In the genomic region with DNA sequence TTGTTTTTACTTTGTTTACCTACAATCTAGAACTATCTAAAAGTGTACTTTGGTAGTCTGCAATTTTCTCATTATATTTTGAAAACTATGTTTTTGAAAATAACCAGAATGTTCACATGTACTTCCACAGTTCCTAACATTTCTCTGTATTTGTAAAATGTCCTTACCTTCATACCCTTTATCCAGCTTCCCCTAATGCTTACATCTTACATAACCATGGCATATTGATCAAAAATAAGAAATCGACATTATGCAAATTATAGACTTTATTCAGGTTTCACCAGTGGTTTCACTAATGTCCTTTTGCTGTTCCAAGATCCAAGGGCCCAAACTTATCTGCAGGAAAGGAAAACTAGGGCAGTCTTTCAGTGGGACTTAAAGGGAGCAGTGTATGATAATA, we compare ENCODE assay signal across 39 cellular contexts.
"Had no signal": no experiment of that assay in that cellular context is flagged by ENCODE, and none has a peak within 500 bp of the region (broad histone marks: within the 10 kb centered on the region; RNA-seq: fewer than 3 reads in every experiment).

No MANE protein-coding gene starts in this region.

- H3K4me3 ChIP-seq: adrenal gland, ascending aorta, body of pancreas, breast epithelium, cardiac muscle cell had no signal

- H3K4me1 Mint-ChIP-seq: activated naive CD4-positive, alpha-beta T cell treated with anti-CD3 and anti-CD28 coated beads, Interleukin-2, amount 10 ng/mL, durations not matched to agents 7 days and 5 days; activated naive CD4-positive, alpha-beta T cell treated with anti-CD3 and anti-CD28 coated beads, Interleukin-2, amount 50 U/mL, for 24 hours; activated naive CD8-positive, alpha-beta T cell treated with anti-CD3 and anti-CD28 coated beads for 36 hours; activated naive CD8-positive, alpha-beta T cell treated with anti-CD3 and anti-CD28 coated beads, Interleukin-2, amount 10 ng/mL, durations not matched to agents 7 days and 5 days; activated naive CD8-positive, alpha-beta T cell treated with anti-CD3 and anti-CD28 coated beads, Interleukin-2, amount 50 U/mL, for 24 hours; activated T-helper 17 cell treated with anti-CD3 and anti-CD28 coated beads, Interleukin-2, amount 50 U/mL, for 72 hours; brain; central memory CD8-positive, alpha-beta T cell had no signal

- H3K9me3 ChIP-seq: adrenal gland, ascending aorta, body of pancreas, breast epithelium had no signal

- H3K27ac ChIP-seq: adrenal gland, ascending aorta, body of pancreas, brain microvascular endothelial cell, breast epithelium, cardiac muscle cell had no signal

- H3K36me3 ChIP-seq: adrenal gland, ascending aorta, brain microvascular endothelial cell, breast epithelium, cardiac muscle cell had no signal

- H3K36me3 Mint-ChIP-seq: activated naive CD4-positive, alpha-beta T cell treated with anti-CD3 and anti-CD28 coated beads, Interleukin-2, amount 10 ng/mL, durations not matched to agents 7 days and 5 days had no signal

- H3K4me3 Mint-ChIP-seq: activated naive CD4-positive, alpha-beta T cell treated with anti-CD3 and anti-CD28 coated beads for 36 hours; activated naive CD4-positive, alpha-beta T cell treated with anti-CD3 and anti-CD28 coated beads, Interleukin-2, amount 10 ng/mL, durations not matched to agents 7 days and 5 days; activated naive CD4-positive, alpha-beta T cell treated with anti-CD3 and anti-CD28 coated beads, Interleukin-2, amount 50 U/mL, for 24 hours; activated naive CD8-positive, alpha-beta T cell; activated naive CD8-positive, alpha-beta T cell treated with anti-CD3 and anti-CD28 coated beads for 36 hours; activated naive CD8-positive, alpha-beta T cell treated with anti-CD3 and anti-CD28 coated beads, Interleukin-2, amount 10 ng/mL, durations not matched to agents 7 days and 5 days; activated naive CD8-positive, alpha-beta T cell treated with anti-CD3 and anti-CD28 coated beads, Interleukin-2, amount 50 U/mL, for 24 hours; activated T-cell treated with anti-CD3 and anti-CD28 coated beads, Interleukin-2, amount 50 U/mL, for 4 hours; activated T-cell treated with anti-CD3 and anti-CD28 coated beads, Interleukin-2, amount 50 U/mL, for 72 hours; activated T-helper 1 cell treated with anti-CD3 and anti-CD28 coated beads, Interleukin-12 subunit alpha, Interleukin-12 subunit beta, Interleukin-2, Interleukin-4 antibody, amounts not matched to agents 30 ng/mL and 10 ng/mL and 1 ng/mL, durations not matched to agents 14 hours and 24 hours and 36 hours; activated T-helper 17 cell treated with anti-CD3 and anti-CD28 coated beads, Interleukin-2, amount 50 U/mL, for 72 hours; brain; central memory CD8-positive, alpha-beta T cell had no signal

- ATAC-seq: activated naive CD4-positive, alpha-beta T cell treated with anti-CD3 and anti-CD28 coated beads, Interleukin-2, amount 50 U/mL, for 72 hours; activated naive CD8-positive, alpha-beta T cell treated with anti-CD3 and anti-CD28 coated beads, Interleukin-2, amount 50 U/mL, for 24 hours; activated T-cell treated with anti-CD3 and anti-CD28 coated beads, Interleukin-2, amount 50 U/mL, for 4 hours; activated T-cell treated with anti-CD3 and anti-CD28 coated beads, Interleukin-2, amount 50 U/mL, for 72 hours; activated T-helper 17 cell treated with anti-CD3 and anti-CD28 coated beads, Interleukin-2, amount 50 U/mL, for 72 hours; body of pancreas had no signal

- H3K27me3 ChIP-seq: adrenal gland, ascending aorta, body of pancreas, brain microvascular endothelial cell, breast epithelium, cardiac muscle cell had no signal

- H3K4me1 ChIP-seq: adrenal gland, ascending aorta, breast epithelium had no signal

- H3K27me3 Mint-ChIP-seq: activated naive CD4-positive, alpha-beta T cell treated with anti-CD3 and anti-CD28 coated beads, Interleukin-2, amount 10 ng/mL, durations not matched to agents 7 days and 5 days; activated naive CD4-positive, alpha-beta T cell treated with anti-CD3 and anti-CD28 coated beads, Interleukin-2, amount 50 U/mL, for 24 hours; activated naive CD8-positive, alpha-beta T cell; activated naive CD8-positive, alpha-beta T cell treated with anti-CD3 and anti-CD28 coated beads for 36 hours; activated naive CD8-positive, alpha-beta T cell treated with anti-CD3 and anti-CD28 coated beads, Interleukin-2, amount 10 ng/mL, durations not matched to agents 7 days and 5 days; activated naive CD8-positive, alpha-beta T cell treated with anti-CD3 and anti-CD28 coated beads, Interleukin-2, amount 50 U/mL, for 24 hours; activated T-helper 17 cell treated with anti-CD3 and anti-CD28 coated beads, Interleukin-2, amount 50 U/mL, for 72 hours; brain; central memory CD8-positive, alpha-beta T cell had no signal

- H3K27ac Mint-ChIP-seq: activated naive CD4-positive, alpha-beta T cell treated with anti-CD3 and anti-CD28 coated beads for 36 hours; activated naive CD4-positive, alpha-beta T cell treated with anti-CD3 and anti-CD28 coated beads, Interleukin-2, amount 10 ng/mL, durations not matched to agents 7 days and 5 days; activated naive CD4-positive, alpha-beta T cell treated with anti-CD3 and anti-CD28 coated beads, Interleukin-2, amount 50 U/mL, for 24 hours; activated naive CD4-positive, alpha-beta T cell treated with anti-CD3 and anti-CD28 coated beads, Interleukin-2, amount 50 U/mL, for 72 hours; activated naive CD8-positive, alpha-beta T cell; activated naive CD8-positive, alpha-beta T cell treated with anti-CD3 and anti-CD28 coated beads for 36 hours; activated naive CD8-positive, alpha-beta T cell treated with anti-CD3 and anti-CD28 coated beads, Interleukin-2, amount 10 ng/mL, durations not matched to agents 7 days and 5 days; activated naive CD8-positive, alpha-beta T cell treated with anti-CD3 and anti-CD28 coated beads, Interleukin-2, amount 50 U/mL, for 24 hours; activated T-cell treated with anti-CD3 and anti-CD28 coated beads, Interleukin-2, amount 50 U/mL, for 72 hours; activated T-helper 1 cell treated with anti-CD3 and anti-CD28 coated beads, Interleukin-12 subunit alpha, Interleukin-12 subunit beta, Interleukin-2, Interleukin-4 antibody, amounts not matched to agents 30 ng/mL and 10 ng/mL and 1 ng/mL, durations not matched to agents 14 hours and 24 hours and 36 hours; activated T-helper 17 cell treated with anti-CD3 and anti-CD28 coated beads, Interleukin-2, amount 50 U/mL, for 72 hours; activated T-helper 2 cell treated with anti-CD3 and anti-CD28 coated beads, Interferon-gamma antibody, Interleukin-2, Interleukin-4, amounts not matched to agents 10 μg/mL and 5 μg/mL and 100 μg/mL, durations not matched to agents 14 hours and 24 hours and 36 hours; brain had no signal

- H3K9me3 Mint-ChIP-seq: activated naive CD4-positive, alpha-beta T cell treated with anti-CD3 and anti-CD28 coated beads for 36 hours; activated naive CD4-positive, alpha-beta T cell treated with anti-CD3 and anti-CD28 coated beads, Interleukin-2, amount 10 ng/mL, durations not matched to agents 7 days and 5 days; activated naive CD4-positive, alpha-beta T cell treated with anti-CD3 and anti-CD28 coated beads, Interleukin-2, amount 50 U/mL, for 24 hours; activated naive CD4-positive, alpha-beta T cell treated with anti-CD3 and anti-CD28 coated beads, Interleukin-2, amount 50 U/mL, for 72 hours; activated naive CD8-positive, alpha-beta T cell treated with anti-CD3 and anti-CD28 coated beads for 36 hours; activated naive CD8-positive, alpha-beta T cell treated with anti-CD3 and anti-CD28 coated beads, Interleukin-2, amount 10 ng/mL, durations not matched to agents 7 days and 5 days; activated naive CD8-positive, alpha-beta T cell treated with anti-CD3 and anti-CD28 coated beads, Interleukin-2, amount 50 U/mL, for 24 hours; activated T-cell treated with anti-CD3 and anti-CD28 coated beads, Interleukin-2, amount 50 U/mL, for 4 hours; activated T-cell treated with anti-CD3 and anti-CD28 coated beads, Interleukin-2, amount 50 U/mL, for 72 hours; activated T-helper 1 cell treated with anti-CD3 and anti-CD28 coated beads, Interleukin-12 subunit alpha, Interleukin-12 subunit beta, Interleukin-2, Interleukin-4 antibody, amounts not matched to agents 30 ng/mL and 10 ng/mL and 1 ng/mL, durations not matched to agents 14 hours and 24 hours and 36 hours; activated T-helper 17 cell treated with anti-CD3 and anti-CD28 coated beads, Interleukin-2, amount 50 U/mL, for 72 hours; activated T-helper 2 cell treated with anti-CD3 and anti-CD28 coated beads, Interferon-gamma antibody, Interleukin-2, Interleukin-4, amounts not matched to agents 10 μg/mL and 5 μg/mL and 100 μg/mL, durations not matched to agents 14 hours and 24 hours and 36 hours; central memory CD8-positive, alpha-beta T cell had no signal

- DNase-seq: activated effector memory CD4-positive, alpha-beta T cell treated with anti-CD3 and anti-CD28 coated beads, Interleukin-2, amount 50 U/mL, for 16 hours; activated effector memory CD4-positive, alpha-beta T cell treated with Interleukin-2 at 50 U/mL for 16 hours; activated gamma-delta T cell; activated gamma-delta T cell treated with Interleukin-2 at 50 U/mL for 16 hours; activated naive CD4-positive, alpha-beta T cell; activated naive CD4-positive, alpha-beta T cell treated with anti-CD3 and anti-CD28 coated beads for 36 hours; activated naive CD4-positive, alpha-beta T cell treated with anti-CD3 and anti-CD28 coated beads, Interleukin-2, amount 10 ng/mL, durations not matched to agents 7 days and 5 days; activated naive CD4-positive, alpha-beta T cell treated with anti-CD3 and anti-CD28 coated beads, Interleukin-2, amount 50 U/mL, for 16 hours; activated naive CD4-positive, alpha-beta T cell treated with Interleukin-2 at 50 U/mL for 16 hours; activated naive CD8-positive, alpha-beta T cell treated with anti-CD3 and anti-CD28 coated beads for 36 hours; activated naive CD8-positive, alpha-beta T cell treated with anti-CD3 and anti-CD28 coated beads, Interleukin-2, amount 10 ng/mL, durations not matched to agents 7 days and 5 days; activated naive CD8-positive, alpha-beta T cell treated with anti-CD3 and anti-CD28 coated beads, Interleukin-2, amount 50 U/mL, for 24 hours; activated T-cell treated with anti-CD3 and anti-CD28 coated beads, Interleukin-2, amount 50 U/mL, for 4 hours; activated T-cell treated with anti-CD3 and anti-CD28 coated beads, Interleukin-2, amount 50 U/mL, for 48 hours; activated T-cell treated with anti-CD3 and anti-CD28 coated beads, Interleukin-2, amount 50 U/mL, for 72 hours; adrenal gland; amniotic stem cell; amygdala; anterior cingulate cortex; aorta; body of pancreas; brain microvascular endothelial cell; caudate nucleus; central memory CD4-positive, alpha-beta T cell; cerebellar nuclear complex had no signal

- FAIRE-seq: astrocyte, bronchial epithelial cell, colon had no signal
